In the genomic region with DNA sequence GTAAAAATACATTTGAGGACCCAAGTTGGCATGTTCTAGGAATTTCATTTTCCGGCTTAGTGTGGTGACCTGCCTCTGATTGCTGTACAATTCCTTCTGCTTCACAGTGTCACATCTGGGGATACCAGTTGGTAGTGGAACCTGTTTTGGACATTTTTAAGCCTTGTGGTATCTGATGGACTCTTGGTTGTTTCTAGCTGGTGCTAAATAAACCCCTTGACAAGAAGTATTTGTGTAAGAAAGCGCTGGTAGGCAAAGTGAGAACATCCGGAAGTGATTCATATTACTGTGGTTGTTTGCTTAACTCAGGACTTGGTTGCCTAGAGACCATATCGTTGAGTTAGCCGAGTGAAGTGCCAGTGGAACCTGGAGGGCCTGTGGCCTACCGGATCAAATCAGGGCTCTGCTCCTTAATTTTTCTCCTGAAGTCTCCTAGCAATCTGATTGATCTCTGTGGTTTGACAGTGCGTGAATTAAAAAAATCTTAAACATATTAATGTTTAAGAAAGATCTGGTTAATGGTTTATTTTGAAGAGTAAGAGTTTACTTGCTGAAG, we compare ENCODE assay signal across 8 cellular contexts. TPM values are rescaled to one million over a fixed set of nuclear protein-coding genes. Genes with fewer than 3 reads are reported as not detected.
DNase-seq lines count a peak whose midpoint lies in the region; ATAC-seq, FAIRE-seq and TF ChIP-seq lines count a peak whose summit lies in the region.

No MANE protein-coding gene starts in this region.

- H3K27me3 ChIP-seq in hepatocyte (no peaks in the 10 kb centered on the region), small intestine (ENCODE audit: control insufficient read depth in 2 of 2, insufficient read depth in 2 of 2, low read length in 2 of 2) (no peaks in the 10 kb centered on the region)

- H4K20me1 ChIP-seq in hepatocyte (ENCODE audit: insufficient read depth, poor library complexity, severe bottlenecking): no peaks in the 10 kb centered on the region

- in situ Hi-C loops in GM13976 (cut with MboI; ENCODE audit: low sequenced_read_pairs, unreplicated experiment): no loop called here
- in situ Hi-C loops in astrocyte of the cerebellum (cut with HindIII; ENCODE audit: low sequenced_read_pairs): no loop called here

- peaks cover 33% of the 10 kb centered on the region for H3K4me1 ChIP-seq in hepatocyte (ENCODE audit: insufficient read depth)
- peaks cover 9 to 22% of the 10 kb centered on the region in 2 donors for H3K4me1 ChIP-seq in small intestine (ENCODE audit: control insufficient read depth in 2 of 2, insufficient read depth in 1 of 2, low read depth in 1 of 2, low read length in 1 of 2)

- WGBS in hepatocyte (ENCODE audit: low lambda C conversion rate, missing lambda C conversion rate): 21% methylated on average over 7 of the region's 7 CpGs
- WGBS in small intestine, 3 donors: 6 to 9% (median 7%) methylated on average over 7 of the region's 7 CpGs

- H3K36me3 ChIP-seq in hepatocyte (replicated peaks; ENCODE audit: insufficient read depth, low read depth) (no peaks in the 10 kb centered on the region), small intestine (ENCODE audit: control insufficient read depth in 2 of 2, insufficient read depth in 2 of 2, low read length in 2 of 2) (no peaks in the 10 kb centered on the region)

- peaks cover 97% of the 10 kb centered on the region for H3K79me2 ChIP-seq in hepatocyte

- no peaks in the 10 kb centered on the region for H3K9me2 ChIP-seq in hepatocyte (replicated peaks; ENCODE audit: insufficient read depth)

- H3K4me3 ChIP-seq in astrocyte of the cerebellum (ENCODE audit: low read depth, low read length): no peak overlapping the region
- H3K4me3 ChIP-seq in hepatocyte: no peak overlapping the region
- H3K4me3 ChIP-seq in small intestine (ENCODE audit: low read depth in 1 of 2, low read length in 2 of 2): peak overlapping the region in 1 of 2 donors; percentile 26

- H3K27ac ChIP-seq in hepatocyte (peak overlapping the region; percentile 92), small intestine (ENCODE audit: low read depth in 1 of 2, low read length in 1 of 2) (peak overlapping the region; percentile 92 to 100)

- no peaks in the 10 kb centered on the region for H3K9me3 ChIP-seq in hepatocyte (ENCODE audit: low read depth)
- no peaks in the 10 kb centered on the region for H3K9me3 ChIP-seq in small intestine (ENCODE audit: control insufficient read depth, low read depth)

- TF ChIP-seq CTCF in GM13976 (IDR thresholded peaks at IDR 0.05; ENCODE audit: borderline replicate concordance, control extremely low read depth, extremely low read depth, insufficient read depth, missing control alignments) (no peak), astrocyte of the cerebellum (IDR thresholded peaks at IDR 0.05; ENCODE audit: low read depth, low read length, missing control alignments) (no peak), hepatocyte (IDR thresholded peaks at IDR 0.05; ENCODE audit: poor library complexity) (no peak)

- FAIRE-seq in small intestine (lab: Jason Lieb, UNC): no peak

- ATAC-seq in HG02623 (IDR thresholded peaks at IDR 0.05; ENCODE audit: unreplicated experiment): peak; percentile 99

- H3K4me2 ChIP-seq in hepatocyte: peak overlapping the region; percentile 63

- no peak overlapping the region for H2AFZ ChIP-seq in hepatocyte

- DNase-seq in GM13976 (ENCODE audit: low spot score) (peak; percentile 77), MV-4-11 (lab: John Stamatoyannopoulos, UW) (peak; percentile 98), SKM-1 (lab: John Stamatoyannopoulos, UW; ENCODE audit: unreplicated experiment) (peak; percentile 95), astrocyte of the cerebellum (ENCODE audit: low read depth) (peak; percentile 91), hepatocyte (ENCODE audit: low spot score) (peak; percentile 89), small intestine (peak; percentile 93), NCI-H1930 (lab: John Stamatoyannopoulos, UW) (no peak)

RNA-seq across cellular contexts. Expression of a gene that starts 12.8 kb away (rescaled TPM):
- total RNA-seq in hepatocyte: 102 and 125 TPM in 2 replicates
- 60.4 and 65.8 TPM in 2 replicates for polyA plus RNA-seq in hepatocyte
- 10 to 100 TPM; 54.3 to 77.9 (median 61.7) TPM for polyA plus RNA-seq in small intestine

RNA-seq across cellular contexts. Expression of a gene that starts 48.8 kb away (rescaled TPM):
- 2.1 and 4.1 TPM in 2 replicates for total RNA-seq in hepatocyte
- polyA plus RNA-seq in hepatocyte (2.1 and 2.3 TPM in 2 replicates), small intestine (1 to 10 TPM in 2 of 3 donors, under 1 TPM in 1; 0.89 to 2.1 (median 1.4) TPM)

Comparison
In these comparisons a context has a peak if more than half of its experiments do, and no peak if none do; other contexts are left out.
1. DNase-seq: peak in GM13976 (single experiment), MV-4-11 (single experiment), SKM-1 (single experiment), astrocyte of the cerebellum (single experiment), hepatocyte (single experiment) and small intestine (single experiment); none in NCI-H1930 (0 of 2).